ENCODE assay signal across 8 cellular contexts in genomic region chr11:78465169-78465942, GRCh38. TPM values are rescaled to one million over a fixed set of nuclear protein-coding genes. Genes with fewer than 3 reads are reported as not detected.
DNase-seq lines count a peak whose midpoint lies in the region; ATAC-seq and TF ChIP-seq lines count a peak whose summit lies in the region.

No MANE protein-coding gene starts in this region.

- no peaks in the 10 kb centered on the region for H3K4me1 ChIP-seq in gastroesophageal sphincter

- TF ChIP-seq POLR2A in gastroesophageal sphincter (IDR thresholded peaks at IDR 0.05): no peak

- no peak for TF ChIP-seq EP300 in gastroesophageal sphincter (IDR thresholded peaks at IDR 0.05)

- TF ChIP-seq CTCF in gastroesophageal sphincter (IDR thresholded peaks at IDR 0.05): no peak

- H3K27me3 ChIP-seq in gastroesophageal sphincter: no peaks in the 10 kb centered on the region

- no peak overlapping the region for H3K27ac ChIP-seq in gastroesophageal sphincter

- WGBS in gastroesophageal sphincter (ENCODE audit: low coverage in 1 of 2), 2 donors: 87 to 91% methylated on average over 4 of the region's 19 CpGs

- no peak overlapping the region for H3K4me3 ChIP-seq in gastroesophageal sphincter

- peaks cover 0 to 57% of the 10 kb centered on the region in 2 donors for H3K36me3 ChIP-seq in gastroesophageal sphincter

- in situ Hi-C loops in ACHN (cut with HindIII; ENCODE audit: low pct_ligation_motif_present, low pct_unique_long_range_greater_than_20kb, low sequenced_read_pairs): no loop called here

- no peaks in the 10 kb centered on the region for H3K9me3 ChIP-seq in gastroesophageal sphincter

- ATAC-seq in GM18502 (IDR thresholded peaks at IDR 0.05; ENCODE audit: poor library complexity, unreplicated experiment) (peak; percentile 98), GM21619 (IDR thresholded peaks at IDR 0.05; ENCODE audit: unreplicated experiment) (peak; percentile 99), esophagus mucosa (peak; percentile 77), gastroesophageal sphincter (no peak)

- DNase-seq in NCI-H146 (lab: John Stamatoyannopoulos, UW): peak; percentile 77
- no peak for DNase-seq in globus pallidus (ENCODE audit: low spot score)
- DNase-seq in DMS153 (lab: John Stamatoyannopoulos, UW): no peak
- no peak for DNase-seq in ACHN

RNA-seq across cellular contexts. Expression of gene GAB2, which starts 47.7 kb away (rescaled TPM):
- 10.8 TPM for total RNA-seq in esophagus mucosa
- 10 to 100 TPM; 26.3 to 84.8 (median 26.6) TPM for total RNA-seq in gastroesophageal sphincter
